In genomic region chr11:112421854-112422253, GRCh38 we compare ENCODE assay signal across 22 cellular contexts.
"Had no signal": no experiment of that assay in that cellular context is flagged by ENCODE, and none has a peak within 500 bp of the region (broad histone marks: within the 10 kb centered on the region; RNA-seq: fewer than 3 reads in every experiment).

No MANE protein-coding gene starts in this region.

- H3K4me1 ChIP-seq: lower lobe of right lung, stomach had no signal

- H3K27me3 ChIP-seq: cardiac muscle cell, dorsolateral prefrontal cortex, stomach had no signal

- H3K4me3 Mint-ChIP-seq: activated naive CD8-positive, alpha-beta T cell; activated T-helper 1 cell treated with anti-CD3 and anti-CD28 coated beads, Interleukin-12 subunit alpha, Interleukin-12 subunit beta, Interleukin-2, Interleukin-4 antibody, amounts not matched to agents 30 ng/mL and 10 ng/mL and 1 ng/mL, durations not matched to agents 14 hours and 24 hours and 36 hours; natural killer cell treated with Interleukin-12 subunit alpha and Interleukin-12 subunit beta and Interleukin-15 and Interleukin-18, amount 100 ng/mL, for 72 hours; type B pancreatic cell had no signal

- H3K36me3 Mint-ChIP-seq: natural killer cell treated with Interleukin-12 subunit alpha and Interleukin-12 subunit beta and Interleukin-15 and Interleukin-18, amount 100 ng/mL, for 72 hours; type B pancreatic cell had no signal

- H3K27ac Mint-ChIP-seq: activated naive CD8-positive, alpha-beta T cell; activated T-helper 1 cell treated with anti-CD3 and anti-CD28 coated beads, Interleukin-12 subunit alpha, Interleukin-12 subunit beta, Interleukin-2, Interleukin-4 antibody, amounts not matched to agents 30 ng/mL and 10 ng/mL and 1 ng/mL, durations not matched to agents 14 hours and 24 hours and 36 hours; natural killer cell treated with Interleukin-12 subunit alpha and Interleukin-12 subunit beta and Interleukin-15 and Interleukin-18, amount 100 ng/mL, for 72 hours; type B pancreatic cell had no signal

- H3K9me3 ChIP-seq: lower lobe of right lung, neutrophil, stomach had no signal

- FAIRE-seq: colon, islet of Langerhans had no signal

- H3K9me3 Mint-ChIP-seq: activated T-helper 1 cell treated with anti-CD3 and anti-CD28 coated beads, Interleukin-12 subunit alpha, Interleukin-12 subunit beta, Interleukin-2, Interleukin-4 antibody, amounts not matched to agents 30 ng/mL and 10 ng/mL and 1 ng/mL, durations not matched to agents 14 hours and 24 hours and 36 hours; natural killer cell treated with Interleukin-12 subunit alpha and Interleukin-12 subunit beta and Interleukin-15 and Interleukin-18, amount 100 ng/mL, for 72 hours; type B pancreatic cell had no signal

- H3K36me3 ChIP-seq: cardiac muscle cell, lower lobe of right lung, neutrophil, stomach had no signal

- DNase-seq: activated CD4-positive, alpha-beta T cell treated with anti-CD3 and anti-CD28 coated beads, Interleukin-2, amount 50 U/mL, for 4 hours; activated gamma-delta T cell treated with Interleukin-2 at 50 U/mL for 16 hours; amniotic stem cell; dorsolateral prefrontal cortex; foreskin fibroblast; hippocampal formation; left colon; lower lobe of right lung; stimulated activated CD4-positive, alpha-beta T cell treated with anti-CD3 and anti-CD28 coated beads, Interleukin-4, amount 100 ng/mL, for 1 hour; stomach; T-helper 2 cell had no signal

- H3K4me3 ChIP-seq: cardiac muscle cell, dorsolateral prefrontal cortex, lower lobe of right lung, smooth muscle cell, stomach had no signal

- ATAC-seq: left colon; lower lobe of right lung; natural killer cell treated with Interleukin-12 subunit alpha and Interleukin-12 subunit beta and Interleukin-15 and Interleukin-18, amount 100 ng/mL, for 72 hours; sciatic nerve had no signal

- H3K27ac ChIP-seq: cardiac muscle cell, dorsolateral prefrontal cortex, lower lobe of right lung, neutrophil, stomach, VCaP had no signal
